9 cellular contexts compared by ENCODE assay signal in genomic region chr1:110880708-110881374, GRCh38. TPM values are rescaled to one million over a fixed set of nuclear protein-coding genes. Genes with fewer than 3 reads are reported as not detected.
DNase-seq lines count a peak whose midpoint lies in the region; ATAC-seq and TF ChIP-seq lines count a peak whose summit lies in the region.
"Had no signal": no experiment of that assay in that cellular context is flagged by ENCODE, and none has a peak within 500 bp of the region (broad histone marks: within the 10 kb centered on the region; RNA-seq: fewer than 3 reads in every experiment).

No MANE protein-coding gene starts in this region.

- no peak overlapping the region for H2BK120ac ChIP-seq in H9 (ENCODE audit: low read depth, low read length, poor library complexity, severe bottlenecking)

- no peak overlapping the region for H3K4me2 ChIP-seq in H9 (ENCODE audit: insufficient read depth, insufficient read length, low read length)
- H3K4me2 ChIP-seq: SK-N-SH had no signal

- no peak overlapping the region for H3K4me3 ChIP-seq in muscle layer of duodenum (ENCODE audit: low read depth in 1 of 2, low read length in 2 of 2)

- H3K9me3 Mint-ChIP-seq in osteocyte (ENCODE audit: unreplicated experiment) (no peaks in the 10 kb centered on the region), H9 (peaks cover 6 to 18% of the 10 kb centered on the region in 2 experiments; a peak in 4 of 5 replicates)

- H3K4me3 Mint-ChIP-seq in osteocyte (ENCODE audit: unreplicated experiment) (no peak overlapping the region), H9 (no peak overlapping the region)

- H3K27ac Mint-ChIP-seq in osteocyte (ENCODE audit: unreplicated experiment) (no peak overlapping the region), H9 (no peak overlapping the region)

- H3K36me3 Mint-ChIP-seq in osteocyte (ENCODE audit: unreplicated experiment): no peaks in the 10 kb centered on the region
- no peaks in the 10 kb centered on the region for H3K36me3 Mint-ChIP-seq in H9 (ENCODE audit: insufficient read depth in 1 of 3, low read depth in 3 of 3)

- H3K56ac ChIP-seq in H9 (ENCODE audit: insufficient read length, low read depth, low read length): no peak overlapping the region

- DNase-seq in activated CD4-positive, alpha-beta T cell treated with anti-CD3 and anti-CD28 coated beads, Interleukin-2, amount 50 U/mL, for 48 hours: peak; percentile 42 to 60
- DNase-seq in osteocyte (ENCODE audit: extremely low spot score, unreplicated experiment) (no peak), H9 (no peak), NCI-H1694 treated with DMSO at 0.1 percent for 48 hours (lab: John Stamatoyannopoulos, UW) (no peak)
- DNase-seq: SK-N-SH had no signal

- no peaks in the 10 kb centered on the region for H3K79me2 ChIP-seq in H9 (ENCODE audit: insufficient read depth, low read length)

- H4K8ac ChIP-seq in H9 (replicated peaks; ENCODE audit: insufficient read length, low read depth, low read length): no peak overlapping the region

- H3K14ac ChIP-seq in H9 (ENCODE audit: insufficient read depth, low read length): no peak overlapping the region

- no peak overlapping the region for H2AFZ ChIP-seq in H9 (ENCODE audit: low read length)

- H3K4ac ChIP-seq in H9 (ENCODE audit: low read depth, low read length): no peak overlapping the region

- no peaks in the 10 kb centered on the region for H3K36me3 ChIP-seq in muscle layer of duodenum (ENCODE audit: control insufficient read depth in 1 of 2, insufficient read depth in 2 of 2, low read length in 2 of 2)

- H3K9me3 ChIP-seq in muscle layer of duodenum (ENCODE audit: control insufficient read depth in 1 of 2, low read length in 2 of 2) (no peaks in the 10 kb centered on the region), H9 (ENCODE audit: control insufficient read depth, low read depth, low read length) (no peaks in the 10 kb centered on the region)
- H3K9me3 ChIP-seq: SK-N-SH had no signal

- H4K20me1 ChIP-seq in H9 (ENCODE audit: control insufficient read depth, insufficient read depth, insufficient read length): no peaks in the 10 kb centered on the region

- no peak for TF ChIP-seq CTCF in osteocyte (IDR thresholded peaks at IDR 0.05)
- TF ChIP-seq CTCF in H9 (conservative IDR thresholded peaks at IDR 0.05): no peak

- H2BK5ac ChIP-seq in H9 (ENCODE audit: insufficient read length, low read length): no peak overlapping the region

- no peaks in the 10 kb centered on the region for H3K4me1 Mint-ChIP-seq in osteocyte (ENCODE audit: unreplicated experiment)
- H3K4me1 Mint-ChIP-seq in H9: peaks cover 0 to 4% of the 10 kb centered on the region in 2 experiments; a peak in 2 of 4 replicates

- no peak overlapping the region for H2BK12ac ChIP-seq in H9 (ENCODE audit: insufficient read length, low read depth, low read length)

- H3K79me1 ChIP-seq in H9 (ENCODE audit: insufficient read depth, low read depth, low read length, poor library complexity, severe bottlenecking): no peaks in the 10 kb centered on the region

- no peak overlapping the region for H4K5ac ChIP-seq in H9 (ENCODE audit: insufficient read length, low read depth, low read length)

- no peak overlapping the region for H3K23ac ChIP-seq in H9 (ENCODE audit: insufficient read length, low read depth, low read length)

- ATAC-seq in GM18498 (IDR thresholded peaks at IDR 0.05; ENCODE audit: unreplicated experiment) (peak; percentile 32), HG03457 (IDR thresholded peaks at IDR 0.05; ENCODE audit: unreplicated experiment) (peak; percentile 18), SK-N-SH treated with all-trans-retinoic acid at 6 μM for 48 hours (no peak)

- H3K27me3 Mint-ChIP-seq in osteocyte (ENCODE audit: unreplicated experiment): peaks cover 5% of the 10 kb centered on the region
- H3K27me3 Mint-ChIP-seq in H9 (ENCODE audit: low read depth): peaks cover 6% of the 10 kb centered on the region

- H3K4me1 ChIP-seq in muscle layer of duodenum (ENCODE audit: control insufficient read depth in 1 of 2, insufficient read depth in 2 of 2, low read length in 2 of 2) (no peaks in the 10 kb centered on the region), H9 (ENCODE audit: insufficient read depth, low read length) (no peaks in the 10 kb centered on the region)

- H3K9ac ChIP-seq in H9 (ENCODE audit: extremely low read depth, insufficient read length, low read length): no peak overlapping the region
- H3K9ac ChIP-seq: SK-N-SH had no signal

- H3K23me2 ChIP-seq in H9 (ENCODE audit: insufficient read length, low read depth, low read length, poor library complexity, severe bottlenecking): no peaks in the 10 kb centered on the region

- H3K27me3 ChIP-seq in muscle layer of duodenum (ENCODE audit: low read depth, low read length): no peaks in the 10 kb centered on the region
- H3K27me3 ChIP-seq in H9 (ENCODE audit: insufficient read depth, low read length): no peaks in the 10 kb centered on the region

- H2AK5ac ChIP-seq in H9 (ENCODE audit: insufficient read length, low read length): no peak overlapping the region

- no peak overlapping the region for H3T11ph ChIP-seq in H9 (ENCODE audit: low read length)

- WGBS in H9 (ENCODE audit: extremely low coverage, insufficient read length, low lambda C conversion rate): no CpG with 5 or more reads among the region's 2 CpGs

- H2BK15ac ChIP-seq in H9 (ENCODE audit: low read depth, low read length): no peak overlapping the region

- H2BK20ac ChIP-seq in H9 (ENCODE audit: low read depth, low read length, poor library complexity, severe bottlenecking): no peak overlapping the region

- H3K18ac ChIP-seq in H9 (ENCODE audit: insufficient read length, low read depth, low read length): no peak overlapping the region

- peak overlapping the region; percentile 17 for H3K27ac ChIP-seq in muscle layer of duodenum (ENCODE audit: low read length)
- H3K27ac ChIP-seq in H9 (ENCODE audit: insufficient read length, low read depth, low read length): no peak overlapping the region

- no peak overlapping the region for H4K91ac ChIP-seq in H9 (ENCODE audit: insufficient read length, low read depth, low read length)

TF ChIP-seq in SK-N-SH treated with all-trans-retinoic acid at 6 μM for 48 hours, 23 proteins besides CTCF, POLR2A, EP300 and RAD21 (continues in another document):
- TF ChIP-seq ZFP30 (CRISPR knock-in tag; IDR thresholded peaks at IDR 0.05) (no peak), BACH2 (CRISPR knock-in tag; IDR thresholded peaks at IDR 0.05; ENCODE audit: borderline replicate concordance) (no peak), CREB5 (CRISPR knock-in tag; IDR thresholded peaks at IDR 0.05; ENCODE audit: low read depth) (no peak), ZNF8 (CRISPR knock-in tag; IDR thresholded peaks at IDR 0.05) (no peak), ZFP3 (CRISPR knock-in tag; IDR thresholded peaks at IDR 0.05) (no peak), ARNTL (CRISPR knock-in tag; IDR thresholded peaks at IDR 0.05; ENCODE audit: borderline replicate concordance, low read depth) (no peak), ESRRG (CRISPR knock-in tag; IDR thresholded peaks at IDR 0.05) (no peak), TSHZ2 (CRISPR knock-in tag; IDR thresholded peaks at IDR 0.05) (no peak), ISL1 (CRISPR knock-in tag; IDR thresholded peaks at IDR 0.05) (no peak), TCF4 (CRISPR knock-in tag; IDR thresholded peaks at IDR 0.05; ENCODE audit: borderline replicate concordance) (no peak), POU6F1 (CRISPR knock-in tag; IDR thresholded peaks at IDR 0.05; ENCODE audit: borderline replicate concordance, low read depth) (no peak)

RNA-seq across cellular contexts. Expression of gene CD53, which starts 7.9 kb away (rescaled TPM):
- total RNA-seq in osteocyte: not detected in 2 replicates
- total RNA-seq in H9 (2021): 0.15 and 0.31 TPM in 2 replicates

Comparison
In these comparisons a context has a peak if more than half of its experiments do, and no peak if none do; other contexts are left out.
1. DNase-seq: peak in activated CD4-positive, alpha-beta T cell treated with anti-CD3 and anti-CD28 coated beads, Interleukin-2, amount 50 U/mL, for 48 hours (2 of 2); none in osteocyte (single experiment), H9 (single experiment) and NCI-H1694 treated with DMSO at 0.1 percent for 48 hours (single experiment).